19 cellular contexts compared by ENCODE assay signal in genomic region chr7:23956769-23957556, GRCh38.
DNase-seq lines count a peak whose midpoint lies in the region; ATAC-seq and TF ChIP-seq lines count a peak whose summit lies in the region.
"Had no signal": no experiment of that assay in that cellular context is flagged by ENCODE, and none has a peak within 500 bp of the region (broad histone marks: within the 10 kb centered on the region; RNA-seq: fewer than 3 reads in every experiment).

No MANE protein-coding gene starts in this region.

- H3K9me3 Mint-ChIP-seq in chondrocyte (ENCODE audit: low read depth): peaks cover 3% of the 10 kb centered on the region

- no peaks in the 10 kb centered on the region for H3K36me3 ChIP-seq in cardiac muscle cell
- no peaks in the 10 kb centered on the region for H3K36me3 ChIP-seq in effector memory CD4-positive, alpha-beta T cell (ENCODE audit: control insufficient read depth, insufficient read depth, low read length)
- H3K36me3 ChIP-seq: gastrocnemius medialis had no signal

- H3K36me3 Mint-ChIP-seq in chondrocyte (ENCODE audit: low read depth): no peaks in the 10 kb centered on the region

- H3K27ac ChIP-seq in cardiac muscle cell: no peak overlapping the region
- H3K27ac ChIP-seq in effector memory CD4-positive, alpha-beta T cell (ENCODE audit: insufficient read depth, low read length, poor library complexity, severe bottlenecking): no peak overlapping the region
- H3K27ac ChIP-seq: A549, gastrocnemius medialis, RWPE1 had no signal

- in situ Hi-C loops in GM13976 (cut with MboI; ENCODE audit: low sequenced_read_pairs, unreplicated experiment): no loop called here

- H3K4me1 Mint-ChIP-seq in chondrocyte (ENCODE audit: low read depth): peaks cover 21% of the 10 kb centered on the region

- no peak for ATAC-seq in left ventricle myocardium superior
- ATAC-seq: gastrocnemius medialis had no signal

- peaks cover 10% of the 10 kb centered on the region for H3K4me1 ChIP-seq in cardiac muscle cell (ENCODE audit: low read depth)
- no peaks in the 10 kb centered on the region for H3K4me1 ChIP-seq in effector memory CD4-positive, alpha-beta T cell (ENCODE audit: control insufficient read depth, insufficient read depth, low read length, poor library complexity, severe bottlenecking)
- H3K4me1 ChIP-seq: A549, gastrocnemius medialis had no signal

- DNase-seq in cardiac muscle cell (ENCODE audit: low read depth in 1 of 2, low spot score in 1 of 2) (peak; percentile 14 to 47), left ventricle myocardium superior (no peak), chondrocyte (ENCODE audit: low spot score) (no peak), myocyte (ENCODE audit: low read depth) (peak; percentile 57), GM13976 (ENCODE audit: low spot score) (no peak), DMS79 treated with DMSO at 0.1 percent for 48 hours (lab: John Stamatoyannopoulos, UW) (no peak)
- no peak for DNase-seq in effector memory CD4-positive, alpha-beta T cell
- DNase-seq in activated T-cell treated with anti-CD3 and anti-CD28 coated beads, Interleukin-2, amount 50 U/mL, for 1 hour: no peak
- DNase-seq: activated CD4-positive, alpha-beta T cell treated with anti-CD3 and anti-CD28 coated beads for 1 hour; activated CD8-positive, alpha-beta memory T cell treated with anti-CD3 and anti-CD28 coated beads, Interleukin-2, amount 50 U/mL, for 4 hours; activated naive CD4-positive, alpha-beta T cell treated with anti-CD3 and anti-CD28 coated beads, Interleukin-2, amount 50 U/mL, for 16 hours; caudate nucleus; gastrocnemius medialis; MM.1S; NCI-H2029 treated with DMSO at 0.1 percent for 48 hours; NCI-H69; posterior cingulate gyrus had no signal

- H3K27ac Mint-ChIP-seq in chondrocyte (ENCODE audit: unreplicated experiment): peak overlapping the region; percentile 45

- no peaks in the 10 kb centered on the region for H3K27me3 ChIP-seq in cardiac muscle cell
- H3K27me3 ChIP-seq in effector memory CD4-positive, alpha-beta T cell (replicated peaks; ENCODE audit: control insufficient read depth, insufficient read depth, low read length, poor library complexity, severe bottlenecking): no peaks in the 10 kb centered on the region
- H3K27me3 ChIP-seq: gastrocnemius medialis had no signal

- no peaks in the 10 kb centered on the region for H3K9me3 ChIP-seq in cardiac muscle cell (ENCODE audit: low read depth)
- no peaks in the 10 kb centered on the region for H3K9me3 ChIP-seq in effector memory CD4-positive, alpha-beta T cell (ENCODE audit: control insufficient read depth, low read length)
- H3K9me3 ChIP-seq: A549, gastrocnemius medialis had no signal

- no peak overlapping the region for H3K4me3 ChIP-seq in cardiac muscle cell
- no peak overlapping the region for H3K4me3 ChIP-seq in effector memory CD4-positive, alpha-beta T cell (ENCODE audit: insufficient read depth, low read depth, low read length, poor library complexity, severe bottlenecking)
- H3K4me3 ChIP-seq: A549, gastrocnemius medialis had no signal

- TF ChIP-seq CTCF in cardiac muscle cell (IDR thresholded peaks at IDR 0.05; ENCODE audit: low read depth, low read length) (no peak), chondrocyte (IDR thresholded peaks at IDR 0.05) (no peak), GM13976 (IDR thresholded peaks at IDR 0.05; ENCODE audit: borderline replicate concordance, control extremely low read depth, extremely low read depth, insufficient read depth, missing control alignments) (no peak)

- H3K27me3 Mint-ChIP-seq in chondrocyte (ENCODE audit: low read depth): peaks cover 4% of the 10 kb centered on the region

- H3K4me3 Mint-ChIP-seq in chondrocyte (ENCODE audit: unreplicated experiment): no peak overlapping the region

- intact Hi-C loops in left ventricle myocardium superior (cut with micrococcal nuclease): no loop called here

Comparison
In these comparisons a context has a peak if more than half of its experiments do, and no peak if none do; other contexts are left out.
1. DNase-seq: peak in cardiac muscle cell (2 of 2) and myocyte (single experiment); none in left ventricle myocardium superior (single experiment), chondrocyte (single experiment), effector memory CD4-positive, alpha-beta T cell (0 of 3), activated T-cell treated with anti-CD3 and anti-CD28 coated beads, Interleukin-2, amount 50 U/mL, for 1 hour (single experiment), GM13976 (single experiment) and DMS79 treated with DMSO at 0.1 percent for 48 hours (single experiment).